ENCODE assay signal across 1 cellular context in the genomic region with DNA sequence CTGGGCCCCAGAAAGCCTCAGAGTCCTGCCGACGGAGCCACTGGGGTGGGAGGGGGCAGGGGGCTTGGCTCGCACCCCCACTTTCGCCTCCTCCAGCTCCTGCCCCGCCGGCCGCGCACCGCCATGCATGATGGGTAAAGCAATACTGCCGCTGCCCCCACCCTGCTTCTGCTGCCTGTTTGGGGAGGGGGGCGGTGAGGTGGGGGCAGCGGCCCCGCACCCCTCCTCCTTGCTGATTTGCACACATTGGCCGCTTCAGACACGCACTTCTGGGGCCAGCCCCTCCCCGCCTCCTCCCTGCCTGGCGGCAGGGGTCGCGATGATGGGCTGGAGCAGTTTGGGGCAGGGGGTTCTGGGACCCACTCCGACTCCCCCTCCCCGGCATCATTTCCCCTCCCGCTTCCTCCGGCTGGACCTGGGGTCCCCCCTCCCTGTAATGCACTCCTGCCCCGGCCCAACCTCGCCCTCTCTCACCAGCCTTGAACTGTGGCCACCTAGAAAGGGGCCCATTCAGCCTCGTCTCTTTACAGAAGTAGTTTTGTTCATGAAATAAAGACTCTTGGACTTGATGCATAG.
TF ChIP-seq lines count a peak whose summit lies in the region.

No MANE protein-coding gene starts in this region.

TF ChIP-seq in H1, 55 proteins besides CTCF, POLR2A, EP300 and RAD21:
- TF ChIP-seq MAFK (IDR thresholded peaks at IDR 0.05; ENCODE audit: low read depth, low read length) (no peak), NRF1 (IDR thresholded peaks at IDR 0.05; ENCODE audit: low read depth, low read length) (no peak), CHD2 (IDR thresholded peaks at IDR 0.05; ENCODE audit: low read length) (no peak), SIN3A (conservative IDR thresholded peaks at IDR 0.05 in 1 of 2, IDR thresholded peaks at IDR 0.05 in 1 of 2; ENCODE audit: low read depth in 1 of 2, low read length in 2 of 2) (no peak), CTBP2 (IDR thresholded peaks at IDR 0.05; ENCODE audit: borderline replicate concordance, insufficient read depth, insufficient read length, low read length) (no peak), POLR2AphosphoS5 (IDR thresholded peaks at IDR 0.05; ENCODE audit: low read depth, low read length) (no peak)
